ENCODE assay signal across 1 cellular context in the genomic region with DNA sequence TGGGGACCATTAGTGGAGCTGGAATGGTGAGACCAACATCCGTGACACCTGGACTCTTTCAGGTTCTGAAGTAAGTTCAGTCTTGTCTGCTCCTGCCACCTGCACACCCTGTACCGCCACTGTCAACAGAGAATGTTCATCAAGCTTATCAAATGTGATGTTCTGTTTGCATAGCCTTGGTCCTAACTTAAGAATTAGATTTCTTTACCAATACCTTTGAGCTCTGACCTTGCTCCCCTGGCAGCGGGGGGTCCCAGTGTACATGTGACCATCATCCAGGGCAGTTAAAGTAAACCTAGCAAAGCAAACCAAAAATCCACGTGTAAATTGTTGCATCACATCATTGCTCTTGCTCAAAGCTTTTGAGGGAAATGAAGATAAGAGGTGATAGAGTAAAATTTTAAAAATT.
A peak's percentile ranks its signal among the peaks of the same experiment; 100 is the strongest.
TF ChIP-seq lines count a peak whose summit lies in the region.

No MANE protein-coding gene starts in this region.

TF ChIP-seq in liver, 16 proteins besides CTCF, POLR2A, EP300 and RAD21 (continued from another document):
- TF ChIP-seq, protein P1, sequence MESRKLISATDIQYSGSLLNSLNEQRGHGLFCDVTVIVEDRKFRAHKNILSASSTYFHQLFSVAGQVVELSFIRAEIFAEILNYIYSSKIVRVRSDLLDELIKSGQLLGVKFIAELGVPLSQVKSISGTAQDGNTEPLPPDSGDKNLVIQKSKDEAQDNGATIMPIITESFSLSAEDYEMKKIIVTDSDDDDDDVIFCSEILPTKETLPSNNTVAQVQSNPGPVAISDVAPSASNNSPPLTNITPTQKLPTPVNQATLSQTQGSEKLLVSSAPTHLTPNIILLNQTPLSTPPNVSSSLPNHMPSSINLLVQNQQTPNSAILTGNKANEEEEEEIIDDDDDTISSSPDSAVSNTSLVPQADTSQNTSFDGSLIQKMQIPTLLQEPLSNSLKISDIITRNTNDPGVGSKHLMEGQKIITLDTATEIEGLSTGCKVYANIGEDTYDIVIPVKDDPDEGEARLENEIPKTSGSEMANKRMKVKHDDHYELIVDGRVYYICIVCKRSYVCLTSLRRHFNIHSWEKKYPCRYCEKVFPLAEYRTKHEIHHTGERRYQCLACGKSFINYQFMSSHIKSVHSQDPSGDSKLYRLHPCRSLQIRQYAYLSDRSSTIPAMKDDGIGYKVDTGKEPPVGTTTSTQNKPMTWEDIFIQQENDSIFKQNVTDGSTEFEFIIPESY (IDR thresholded peaks at IDR 0.05), result peak; percentile 96
- TF ChIP-seq JUND (IDR thresholded peaks at IDR 0.05) (peak; percentile 87 to 92), NR2F2 (IDR thresholded peaks at IDR 0.05) (peak; percentile 94), FOXA1 (IDR thresholded peaks at IDR 0.05) (peak; percentile 94), HNF4A (conservative IDR thresholded peaks at IDR 0.05) (peak; percentile 91 to 92)
